In the genomic region with DNA sequence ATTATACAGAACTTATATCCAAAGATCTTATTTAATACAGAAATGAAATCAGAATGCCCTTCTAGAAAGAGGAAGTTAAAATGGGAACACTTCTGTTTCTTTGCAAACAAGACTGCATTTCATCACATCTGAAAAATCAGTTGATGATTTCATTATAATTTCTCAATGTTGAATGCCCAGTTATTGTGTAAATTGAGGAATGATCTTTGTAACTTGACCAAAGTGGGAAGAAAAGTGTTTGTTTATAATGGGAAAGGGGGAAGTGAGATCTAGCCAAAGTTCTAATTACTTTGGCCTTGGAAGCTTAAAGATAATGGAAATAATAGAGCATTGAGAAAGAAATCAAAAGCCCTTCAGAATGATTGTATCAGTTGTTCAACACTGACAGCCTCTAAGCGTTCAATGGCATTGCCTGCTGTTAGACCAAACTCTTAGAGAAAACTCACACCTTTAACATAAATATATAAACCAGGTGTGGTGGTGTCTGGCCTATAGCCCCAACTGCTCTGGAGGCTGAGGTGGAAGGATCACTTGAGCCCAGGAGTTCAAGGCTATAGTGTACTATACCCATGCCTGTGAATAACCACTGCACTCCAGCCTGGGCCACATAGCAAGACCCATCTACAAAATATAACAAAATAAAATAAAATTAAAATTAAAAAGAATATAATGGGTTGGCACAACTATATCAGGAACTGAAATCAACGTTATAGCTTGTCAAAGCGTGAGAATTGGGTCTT, we compare ENCODE assay signal across 1 cellular context.
A peak's percentile ranks its signal among the peaks of the same experiment; 100 is the strongest.
TF ChIP-seq lines count a peak whose summit lies in the region.

No MANE protein-coding gene starts in this region.

TF ChIP-seq in HepG2, 621 proteins besides CTCF, POLR2A, EP300 and RAD21 (continued from another document and continues in another):
- TF ChIP-seq, protein P1, sequence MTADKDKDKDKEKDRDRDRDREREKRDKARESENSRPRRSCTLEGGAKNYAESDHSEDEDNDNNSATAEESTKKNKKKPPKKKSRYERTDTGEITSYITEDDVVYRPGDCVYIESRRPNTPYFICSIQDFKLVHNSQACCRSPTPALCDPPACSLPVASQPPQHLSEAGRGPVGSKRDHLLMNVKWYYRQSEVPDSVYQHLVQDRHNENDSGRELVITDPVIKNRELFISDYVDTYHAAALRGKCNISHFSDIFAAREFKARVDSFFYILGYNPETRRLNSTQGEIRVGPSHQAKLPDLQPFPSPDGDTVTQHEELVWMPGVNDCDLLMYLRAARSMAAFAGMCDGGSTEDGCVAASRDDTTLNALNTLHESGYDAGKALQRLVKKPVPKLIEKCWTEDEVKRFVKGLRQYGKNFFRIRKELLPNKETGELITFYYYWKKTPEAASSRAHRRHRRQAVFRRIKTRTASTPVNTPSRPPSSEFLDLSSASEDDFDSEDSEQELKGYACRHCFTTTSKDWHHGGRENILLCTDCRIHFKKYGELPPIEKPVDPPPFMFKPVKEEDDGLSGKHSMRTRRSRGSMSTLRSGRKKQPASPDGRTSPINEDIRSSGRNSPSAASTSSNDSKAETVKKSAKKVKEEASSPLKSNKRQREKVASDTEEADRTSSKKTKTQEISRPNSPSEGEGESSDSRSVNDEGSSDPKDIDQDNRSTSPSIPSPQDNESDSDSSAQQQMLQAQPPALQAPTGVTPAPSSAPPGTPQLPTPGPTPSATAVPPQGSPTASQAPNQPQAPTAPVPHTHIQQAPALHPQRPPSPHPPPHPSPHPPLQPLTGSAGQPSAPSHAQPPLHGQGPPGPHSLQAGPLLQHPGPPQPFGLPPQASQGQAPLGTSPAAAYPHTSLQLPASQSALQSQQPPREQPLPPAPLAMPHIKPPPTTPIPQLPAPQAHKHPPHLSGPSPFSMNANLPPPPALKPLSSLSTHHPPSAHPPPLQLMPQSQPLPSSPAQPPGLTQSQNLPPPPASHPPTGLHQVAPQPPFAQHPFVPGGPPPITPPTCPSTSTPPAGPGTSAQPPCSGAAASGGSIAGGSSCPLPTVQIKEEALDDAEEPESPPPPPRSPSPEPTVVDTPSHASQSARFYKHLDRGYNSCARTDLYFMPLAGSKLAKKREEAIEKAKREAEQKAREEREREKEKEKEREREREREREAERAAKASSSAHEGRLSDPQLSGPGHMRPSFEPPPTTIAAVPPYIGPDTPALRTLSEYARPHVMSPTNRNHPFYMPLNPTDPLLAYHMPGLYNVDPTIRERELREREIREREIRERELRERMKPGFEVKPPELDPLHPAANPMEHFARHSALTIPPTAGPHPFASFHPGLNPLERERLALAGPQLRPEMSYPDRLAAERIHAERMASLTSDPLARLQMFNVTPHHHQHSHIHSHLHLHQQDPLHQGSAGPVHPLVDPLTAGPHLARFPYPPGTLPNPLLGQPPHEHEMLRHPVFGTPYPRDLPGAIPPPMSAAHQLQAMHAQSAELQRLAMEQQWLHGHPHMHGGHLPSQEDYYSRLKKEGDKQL (CRISPR knock-in tag; IDR thresholded peaks at IDR 0.05; ENCODE audit: low read depth): 0 out of 2 replicates have a peak, but pooled peaks have one; percentile 48
- peak; percentile 47 for TF ChIP-seq SAP130 (CRISPR knock-in tag; IDR thresholded peaks at IDR 0.05; ENCODE audit: low read depth)
- no peak for TF ChIP-seq ZNF7 (CRISPR knock-in tag; IDR thresholded peaks at IDR 0.05)
- TF ChIP-seq KDM6A (CRISPR knock-in tag; IDR thresholded peaks at IDR 0.05; ENCODE audit: low read depth): no peak
- TF ChIP-seq, protein P2, sequence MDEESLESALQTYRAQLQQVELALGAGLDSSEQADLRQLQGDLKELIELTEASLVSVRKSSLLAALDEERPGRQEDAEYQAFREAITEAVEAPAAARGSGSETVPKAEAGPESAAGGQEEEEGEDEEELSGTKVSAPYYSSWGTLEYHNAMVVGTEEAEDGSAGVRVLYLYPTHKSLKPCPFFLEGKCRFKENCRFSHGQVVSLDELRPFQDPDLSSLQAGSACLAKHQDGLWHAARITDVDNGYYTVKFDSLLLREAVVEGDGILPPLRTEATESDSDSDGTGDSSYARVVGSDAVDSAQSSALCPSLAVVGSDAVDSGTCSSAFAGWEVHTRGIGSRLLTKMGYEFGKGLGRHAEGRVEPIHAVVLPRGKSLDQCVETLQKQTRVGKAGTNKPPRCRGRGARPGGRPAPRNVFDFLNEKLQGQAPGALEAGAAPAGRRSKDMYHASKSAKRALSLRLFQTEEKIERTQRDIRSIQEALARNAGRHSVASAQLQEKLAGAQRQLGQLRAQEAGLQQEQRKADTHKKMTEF (CRISPR knock-in tag; IDR thresholded peaks at IDR 0.05): no peak
- TF ChIP-seq, protein P3, sequence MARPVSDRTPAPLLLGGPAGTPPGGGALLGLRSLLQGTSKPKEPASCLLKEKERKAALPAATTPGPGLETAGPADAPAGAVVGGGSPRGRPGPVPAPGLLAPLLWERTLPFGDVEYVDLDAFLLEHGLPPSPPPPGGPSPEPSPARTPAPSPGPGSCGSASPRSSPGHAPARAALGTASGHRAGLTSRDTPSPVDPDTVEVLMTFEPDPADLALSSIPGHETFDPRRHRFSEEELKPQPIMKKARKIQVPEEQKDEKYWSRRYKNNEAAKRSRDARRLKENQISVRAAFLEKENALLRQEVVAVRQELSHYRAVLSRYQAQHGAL (CRISPR knock-in tag; IDR thresholded peaks at IDR 0.05; ENCODE audit: not compliant biosample characterization): no peak
- no peak for TF ChIP-seq ZNF230 (CRISPR knock-in tag; IDR thresholded peaks at IDR 0.05)
- peak; percentile 30; the same call in 1 of the 2 replicates for TF ChIP-seq ZBTB7B (CRISPR knock-in tag; IDR thresholded peaks at IDR 0.05)
- no peak for TF ChIP-seq ZNF775 (CRISPR knock-in tag; IDR thresholded peaks at IDR 0.05; ENCODE audit: borderline replicate concordance)
- TF ChIP-seq ZSCAN22 (CRISPR knock-in tag; IDR thresholded peaks at IDR 0.05): no peak
- peak; percentile 35; the same call in 1 of the 2 replicates for TF ChIP-seq TCF7L2 (IDR thresholded peaks at IDR 0.05; ENCODE audit: low read depth, low read length)
- no peak for TF ChIP-seq NR2C2 (CRISPR knock-in tag; IDR thresholded peaks at IDR 0.05; ENCODE audit: borderline replicate concordance)
- no peak for TF ChIP-seq SCMH1 (CRISPR knock-in tag; IDR thresholded peaks at IDR 0.05; ENCODE audit: borderline replicate concordance)
- TF ChIP-seq ZNF260 (CRISPR knock-in tag; IDR thresholded peaks at IDR 0.05; ENCODE audit: borderline replicate concordance, low read depth): no peak
- no peak for TF ChIP-seq ZIK1 (CRISPR knock-in tag; IDR thresholded peaks at IDR 0.05; ENCODE audit: borderline replicate concordance, low read depth)
- TF ChIP-seq, protein P4, sequence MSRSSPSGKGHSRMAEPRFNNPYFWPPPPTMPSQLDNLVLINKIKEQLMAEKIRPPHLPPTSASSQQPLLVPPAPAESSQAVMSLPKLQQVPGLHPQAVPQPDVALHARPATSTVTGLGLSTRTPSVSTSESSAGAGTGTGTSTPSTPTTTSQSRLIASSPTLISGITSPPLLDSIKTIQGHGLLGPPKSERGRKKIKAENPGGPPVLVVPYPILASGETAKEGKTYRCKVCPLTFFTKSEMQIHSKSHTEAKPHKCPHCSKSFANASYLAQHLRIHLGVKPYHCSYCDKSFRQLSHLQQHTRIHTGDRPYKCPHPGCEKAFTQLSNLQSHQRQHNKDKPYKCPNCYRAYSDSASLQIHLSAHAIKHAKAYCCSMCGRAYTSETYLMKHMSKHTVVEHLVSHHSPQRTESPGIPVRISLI (CRISPR knock-in tag; IDR thresholded peaks at IDR 0.05; ENCODE audit: borderline replicate concordance): no peak
- no peak for TF ChIP-seq TBL1XR1 (IDR thresholded peaks at IDR 0.05; ENCODE audit: borderline replicate concordance, low read length, partially characterized antibody)
- TF ChIP-seq MED1 (CRISPR knock-in tag; IDR thresholded peaks at IDR 0.05): peak; percentile 71
- TF ChIP-seq, protein P5, sequence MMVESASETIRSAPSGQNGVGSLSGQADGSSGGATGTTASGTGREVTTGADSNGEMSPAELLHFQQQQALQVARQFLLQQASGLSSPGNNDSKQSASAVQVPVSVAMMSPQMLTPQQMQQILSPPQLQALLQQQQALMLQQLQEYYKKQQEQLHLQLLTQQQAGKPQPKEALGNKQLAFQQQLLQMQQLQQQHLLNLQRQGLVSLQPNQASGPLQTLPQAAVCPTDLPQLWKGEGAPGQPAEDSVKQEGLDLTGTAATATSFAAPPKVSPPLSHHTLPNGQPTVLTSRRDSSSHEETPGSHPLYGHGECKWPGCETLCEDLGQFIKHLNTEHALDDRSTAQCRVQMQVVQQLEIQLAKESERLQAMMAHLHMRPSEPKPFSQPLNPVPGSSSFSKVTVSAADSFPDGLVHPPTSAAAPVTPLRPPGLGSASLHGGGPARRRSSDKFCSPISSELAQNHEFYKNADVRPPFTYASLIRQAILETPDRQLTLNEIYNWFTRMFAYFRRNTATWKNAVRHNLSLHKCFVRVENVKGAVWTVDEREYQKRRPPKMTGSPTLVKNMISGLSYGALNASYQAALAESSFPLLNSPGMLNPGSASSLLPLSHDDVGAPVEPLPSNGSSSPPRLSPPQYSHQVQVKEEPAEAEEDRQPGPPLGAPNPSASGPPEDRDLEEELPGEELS (CRISPR knock-in tag; IDR thresholded peaks at IDR 0.05): peak; percentile 62
- peak; percentile 19; the same call in 1 of the 2 replicates for TF ChIP-seq HNF4G (IDR thresholded peaks at IDR 0.05; ENCODE audit: borderline replicate concordance, low read depth, low read length)
- no peak for TF ChIP-seq HNF4G (CRISPR knock-in tag; IDR thresholded peaks at IDR 0.05; ENCODE audit: borderline replicate concordance, low read depth)
- TF ChIP-seq RARA (CRISPR knock-in tag; IDR thresholded peaks at IDR 0.05): peak; percentile 43
- TF ChIP-seq CEBPB (IDR thresholded peaks at IDR 0.05; ENCODE audit: borderline replicate concordance, low read depth, low read length): peak; percentile 56; the same call in 1 of the 2 replicates
- no peak for TF ChIP-seq PHF5A (CRISPR knock-in tag; IDR thresholded peaks at IDR 0.05; ENCODE audit: low read depth, unreplicated experiment)
- peak; percentile 63; the same call in 1 of the 2 replicates for TF ChIP-seq ZMYM3 (CRISPR knock-in tag; IDR thresholded peaks at IDR 0.05)
- no peak for TF ChIP-seq ZNF138 (CRISPR knock-in tag; IDR thresholded peaks at IDR 0.05; ENCODE audit: low read depth)
- peak; percentile 39; the same call in 1 of the 2 replicates for TF ChIP-seq RXRB (CRISPR knock-in tag; IDR thresholded peaks at IDR 0.05; ENCODE audit: borderline replicate concordance)
- no peak for TF ChIP-seq MZF1 (CRISPR knock-in tag; IDR thresholded peaks at IDR 0.05; ENCODE audit: borderline replicate concordance)
- no peak for TF ChIP-seq EZH2 (conservative IDR thresholded peaks at IDR 0.05; ENCODE audit: low read depth, low read length)
- peak; percentile 78 for TF ChIP-seq GATAD2A (CRISPR knock-in tag; IDR thresholded peaks at IDR 0.05)
- TF ChIP-seq, protein P6, sequence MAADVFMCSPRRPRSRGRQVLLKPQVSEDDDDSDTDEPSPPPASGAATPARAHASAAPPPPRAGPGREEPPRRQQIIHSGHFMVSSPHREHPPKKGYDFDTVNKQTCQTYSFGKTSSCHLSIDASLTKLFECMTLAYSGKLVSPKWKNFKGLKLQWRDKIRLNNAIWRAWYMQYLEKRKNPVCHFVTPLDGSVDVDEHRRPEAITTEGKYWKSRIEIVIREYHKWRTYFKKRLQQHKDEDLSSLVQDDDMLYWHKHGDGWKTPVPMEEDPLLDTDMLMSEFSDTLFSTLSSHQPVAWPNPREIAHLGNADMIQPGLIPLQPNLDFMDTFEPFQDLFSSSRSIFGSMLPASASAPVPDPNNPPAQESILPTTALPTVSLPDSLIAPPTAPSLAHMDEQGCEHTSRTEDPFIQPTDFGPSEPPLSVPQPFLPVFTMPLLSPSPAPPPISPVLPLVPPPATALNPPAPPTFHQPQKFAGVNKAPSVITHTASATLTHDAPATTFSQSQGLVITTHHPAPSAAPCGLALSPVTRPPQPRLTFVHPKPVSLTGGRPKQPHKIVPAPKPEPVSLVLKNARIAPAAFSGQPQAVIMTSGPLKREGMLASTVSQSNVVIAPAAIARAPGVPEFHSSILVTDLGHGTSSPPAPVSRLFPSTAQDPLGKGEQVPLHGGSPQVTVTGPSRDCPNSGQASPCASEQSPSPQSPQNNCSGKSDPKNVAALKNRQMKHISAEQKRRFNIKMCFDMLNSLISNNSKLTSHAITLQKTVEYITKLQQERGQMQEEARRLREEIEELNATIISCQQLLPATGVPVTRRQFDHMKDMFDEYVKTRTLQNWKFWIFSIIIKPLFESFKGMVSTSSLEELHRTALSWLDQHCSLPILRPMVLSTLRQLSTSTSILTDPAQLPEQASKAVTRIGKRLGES (CRISPR knock-in tag; IDR thresholded peaks at IDR 0.05; ENCODE audit: borderline replicate concordance): no peak
- no peak for TF ChIP-seq HOXA5 (CRISPR knock-in tag; IDR thresholded peaks at IDR 0.05)
- no peak for TF ChIP-seq MXI1 (IDR thresholded peaks at IDR 0.05; ENCODE audit: borderline replicate concordance, low read depth, low read length)
- TF ChIP-seq TCF7 (IDR thresholded peaks at IDR 0.05; ENCODE audit: low read depth): peak; percentile 67
- TF ChIP-seq TBX2 (CRISPR knock-in tag; IDR thresholded peaks at IDR 0.05; ENCODE audit: borderline replicate concordance): peak; percentile 75
- TF ChIP-seq, protein P7, sequence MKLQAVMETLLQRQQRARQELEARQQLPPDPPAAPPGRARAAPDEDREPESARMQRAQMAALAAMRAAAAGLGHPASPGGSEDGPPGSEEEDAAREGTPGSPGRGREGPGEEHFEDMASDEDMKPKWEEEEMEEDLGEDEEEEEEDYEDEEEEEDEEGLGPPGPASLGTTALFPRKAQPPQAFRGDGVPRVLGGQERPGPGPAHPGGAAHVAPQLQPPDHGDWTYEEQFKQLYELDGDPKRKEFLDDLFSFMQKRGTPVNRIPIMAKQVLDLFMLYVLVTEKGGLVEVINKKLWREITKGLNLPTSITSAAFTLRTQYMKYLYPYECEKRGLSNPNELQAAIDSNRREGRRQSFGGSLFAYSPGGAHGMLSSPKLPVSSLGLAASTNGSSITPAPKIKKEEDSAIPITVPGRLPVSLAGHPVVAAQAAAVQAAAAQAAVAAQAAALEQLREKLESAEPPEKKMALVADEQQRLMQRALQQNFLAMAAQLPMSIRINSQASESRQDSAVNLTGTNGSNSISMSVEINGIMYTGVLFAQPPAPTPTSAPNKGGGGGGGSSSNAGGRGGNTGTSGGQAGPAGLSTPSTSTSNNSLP (IDR thresholded peaks at IDR 0.05; ENCODE audit: low read depth, low read length): peak; percentile 52; the same call in 1 of the 2 replicates
- no peak for TF ChIP-seq ZFP1 (CRISPR knock-in tag; IDR thresholded peaks at IDR 0.05)
- TF ChIP-seq CBX1 (IDR thresholded peaks at IDR 0.05; ENCODE audit: low read depth): no peak
- TF ChIP-seq ZNF12 (CRISPR knock-in tag; IDR thresholded peaks at IDR 0.05): no peak
- TF ChIP-seq MTA3 (CRISPR knock-in tag; IDR thresholded peaks at IDR 0.05): no peak
- no peak for TF ChIP-seq SRF (IDR thresholded peaks at IDR 0.05; ENCODE audit: low read depth, low read length)
- TF ChIP-seq ZNF879 (CRISPR knock-in tag; IDR thresholded peaks at IDR 0.05): no peak
